ENCODE assay signal across 12 cellular contexts in genomic region chr15:65804252-65804931, GRCh38. TPM values are rescaled to one million over a fixed set of nuclear protein-coding genes. Genes with fewer than 3 reads are reported as not detected.
DNase-seq lines count a peak whose midpoint lies in the region; ATAC-seq and TF ChIP-seq lines count a peak whose summit lies in the region.
"Had no signal": no experiment of that assay in that cellular context is flagged by ENCODE, and none has a peak within 500 bp of the region (broad histone marks: within the 10 kb centered on the region; RNA-seq: fewer than 3 reads in every experiment).

No MANE protein-coding gene starts in this region.

- no peaks in the 10 kb centered on the region for H3F3A ChIP-seq in PC-3 (ENCODE audit: low read length, unreplicated experiment)

- peaks cover 8 to 31% of the 10 kb centered on the region in 2 donors for H3K4me1 ChIP-seq in adrenal gland (replicated peaks in 1 of 2)
- no peaks in the 10 kb centered on the region for H3K4me1 ChIP-seq in PC-3 (ENCODE audit: insufficient read depth, low read length)

- no peak overlapping the region for H3K4me2 ChIP-seq in PC-3 (ENCODE audit: low read length)

- no peaks in the 10 kb centered on the region for H3K79me2 ChIP-seq in PC-3 (ENCODE audit: low read length)

- H3K36me3 ChIP-seq in adrenal gland (replicated peaks in 1 of 2) (no peaks in the 10 kb centered on the region), PC-3 (ENCODE audit: low read depth, low read length) (no peaks in the 10 kb centered on the region)
- H3K36me3 ChIP-seq: tibial nerve had no signal

- H3K9me3 Mint-ChIP-seq in CD14-positive monocyte: no peaks in the 10 kb centered on the region

- H3K4me3 Mint-ChIP-seq in CD14-positive monocyte: no peak overlapping the region

- no peak for ATAC-seq in PC-3

- H3K9me3 ChIP-seq in adrenal gland (replicated peaks in 1 of 3): no peaks in the 10 kb centered on the region
- no peaks in the 10 kb centered on the region for H3K9me3 ChIP-seq in PC-3 (ENCODE audit: low read length)
- H3K9me3 ChIP-seq: tibial nerve had no signal

- no peaks in the 10 kb centered on the region for H3K36me3 Mint-ChIP-seq in CD14-positive monocyte

- BruUV-seq in PC-3 (replicated peaks; lab: Mats Ljungman, UMichigan): no TSS peak

- TF ChIP-seq CTCF in CD14-positive monocyte (IDR thresholded peaks at IDR 0.05) (no peak), adrenal gland (IDR thresholded peaks at IDR 0.05) (no peak), PC-3 (conservative IDR thresholded peaks at IDR 0.05; ENCODE audit: low read depth, low read length) (no peak)

- H3K27me3 Mint-ChIP-seq in CD14-positive monocyte (ENCODE audit: low read depth in 3 of 3): no peaks in the 10 kb centered on the region

- no peak overlapping the region for H3K9ac ChIP-seq in PC-3 (ENCODE audit: low read length)

- H4K20me1 ChIP-seq in PC-3 (ENCODE audit: low read length): no peaks in the 10 kb centered on the region

- peak overlapping the region; percentile 50 to 85 (median 66) for H3K27ac ChIP-seq in adrenal gland
- H3K27ac ChIP-seq in PC-3 (ENCODE audit: low read length): no peak overlapping the region
- H3K27ac ChIP-seq: epithelial cell of prostate had no signal

- WGBS in adrenal gland, 4 donors: 14 to 42% (median 26%) methylated on average over 1 of the region's 1 CpG

- CTCF ChIA-PET in PC-3 (lab: Charles Lee): no interaction called here

- intact Hi-C loops in CD14-positive monocyte (cut with micrococcal nuclease): no loop called here
- intact Hi-C loops in adrenal gland (cut with DNase I): no loop called here
- intact Hi-C loops in PC-3 (cut with micrococcal nuclease): no loop called here

- DNase-seq in CD14-positive monocyte (ENCODE audit: low spot score): no peak
- DNase-seq in Kasumi-1 (lab: John Stamatoyannopoulos, UW): peak; percentile 79 to 80
- peak in 3 of 7 donors; percentile 41 to 59 (median 55) for DNase-seq in adrenal gland
- DNase-seq in myocyte (ENCODE audit: low read depth): peak; percentile 20
- DNase-seq in NCI-H2029 (lab: John Stamatoyannopoulos, UW): no peak
- no peak for DNase-seq in HuH-7 (ENCODE audit: low spot score)
- no peak for DNase-seq in PC-3
- DNase-seq in NCI-H1105 (lab: John Stamatoyannopoulos, UW): no peak
- DNase-seq: H7, NCI-H1694 treated with DMSO at 0.1 percent for 48 hours had no signal

- H2AFZ ChIP-seq in PC-3 (ENCODE audit: low read length): no peak overlapping the region

- POLR2A ChIA-PET in PC-3 (lab: Charles Lee; ENCODE audit: unreplicated experiment): no interaction called here

- peak in 1 of 2 donors; percentile 31 for TF ChIP-seq POLR2A in adrenal gland (IDR thresholded peaks at IDR 0.05)

- H3K4me3 ChIP-seq in adrenal gland (no peak overlapping the region), PC-3 (ENCODE audit: low read length) (no peak overlapping the region)
- H3K4me3 ChIP-seq: tibial nerve had no signal

- H3K27ac Mint-ChIP-seq in CD14-positive monocyte: peak overlapping the region; percentile 79 to 94 (median 91)

- H3K27me3 ChIP-seq in adrenal gland (no peaks in the 10 kb centered on the region), PC-3 (ENCODE audit: low read length) (no peaks in the 10 kb centered on the region)
- H3K27me3 ChIP-seq: tibial nerve had no signal

- peaks cover 59% of the 10 kb centered on the region for H3K4me1 Mint-ChIP-seq in CD14-positive monocyte

- H3K9me2 ChIP-seq in PC-3 (replicated peaks; ENCODE audit: low read length): no peaks in the 10 kb centered on the region

RNA-seq across cellular contexts. Expression of gene DENND4A, which starts 12.3 kb away (rescaled TPM):
- polyA plus RNA-seq in CD14-positive monocyte: 1 to 10 TPM; 4.6 to 6.9 TPM
- total RNA-seq in adrenal gland: 10 to 100 TPM; 27.8 to 51.8 (median 44.9) TPM
- polyA plus RNA-seq in adrenal gland: 10 to 100 TPM; 12.9 to 25.9 (median 13.4) TPM
- 11.0 and 26.0 TPM in 2 replicates for total RNA-seq in myocyte
- 4.6 TPM for polyA plus RNA-seq in myocyte (2012)
- total RNA-seq in PC-3 (2014; rRNA removed): 6.2 and 11.6 TPM in 2 replicates

Comparison
In these comparisons a context has a peak if more than half of its experiments do, and no peak if none do; other contexts are left out.
1. DNase-seq: peak in Kasumi-1 (2 of 2) and myocyte (single experiment); none in CD14-positive monocyte (single experiment), NCI-H2029 (single experiment), HuH-7 (single experiment), PC-3 (single experiment) and NCI-H1105 (single experiment).